In genomic region chr17:48107137-48108055, GRCh38 we compare ENCODE assay signal across 1 cellular context.
TF ChIP-seq lines count a peak whose summit lies in the region.

Gene SNX11 (plus strand): TSS chr17:48107766. CDS start chr17:48112044, 4,278 bp downstream.

TF ChIP-seq in WTC11, 78 proteins besides CTCF, POLR2A, EP300 and RAD21 (continued from another document):
- TF ChIP-seq ARID4B (CRISPR knock-in tag; IDR thresholded peaks at IDR 0.05; ENCODE audit: borderline replicate concordance) (peak; percentile 57; the same call in 1 of the 2 replicates), ETV6 (CRISPR knock-in tag; IDR thresholded peaks at IDR 0.05) (peak; percentile 70; the same call in 1 of the 2 replicates), NR3C1 (CRISPR knock-in tag; conservative IDR thresholded peaks at IDR 0.05; ENCODE audit: low read depth) (no peak), IRF2 (CRISPR knock-in tag; IDR thresholded peaks at IDR 0.05; ENCODE audit: borderline replicate concordance, low read depth) (no peak), STAT6 (CRISPR knock-in tag; conservative IDR thresholded peaks at IDR 0.05; ENCODE audit: low read depth) (no peak), TEAD1 (CRISPR knock-in tag; IDR thresholded peaks at IDR 0.05) (peak; percentile 40; the same call in 1 of the 2 replicates), ZNF396 (CRISPR knock-in tag; IDR thresholded peaks at IDR 0.05; ENCODE audit: borderline replicate concordance) (no peak), ESRRA (CRISPR knock-in tag; IDR thresholded peaks at IDR 0.05; ENCODE audit: borderline replicate concordance) (0 out of 2 replicates have a peak, but pooled peaks have one; percentile 40), HMGA2 (CRISPR knock-in tag; IDR thresholded peaks at IDR 0.05) (no peak), FOXJ3 (CRISPR knock-in tag; IDR thresholded peaks at IDR 0.05; ENCODE audit: borderline replicate concordance) (no peak), MYBL2 (CRISPR knock-in tag; IDR thresholded peaks at IDR 0.05) (no peak), E2F4 (CRISPR knock-in tag; IDR thresholded peaks at IDR 0.05; ENCODE audit: borderline replicate concordance, low read depth) (no peak), ZBTB21 (CRISPR knock-in tag; IDR thresholded peaks at IDR 0.05; ENCODE audit: borderline replicate concordance) (no peak), CBFB (CRISPR knock-in tag; IDR thresholded peaks at IDR 0.05; ENCODE audit: low read depth) (no peak), FOXK1 (CRISPR knock-in tag; IDR thresholded peaks at IDR 0.05) (peak; percentile 46; the same call in 1 of the 2 replicates), PREB (CRISPR knock-in tag; IDR thresholded peaks at IDR 0.05; ENCODE audit: borderline replicate concordance) (no peak), GRHL2 (CRISPR knock-in tag; IDR thresholded peaks at IDR 0.05; ENCODE audit: insufficient replicate concordance, severe bottlenecking) (no peak), CREB1 (CRISPR knock-in tag; IDR thresholded peaks at IDR 0.05) (no peak), E2F5 (CRISPR knock-in tag; IDR thresholded peaks at IDR 0.05) (peak; percentile 71; the same call in 1 of the 2 replicates), ZNF263 (CRISPR knock-in tag; IDR thresholded peaks at IDR 0.05; ENCODE audit: low read depth) (no peak), MAX (CRISPR knock-in tag; IDR thresholded peaks at IDR 0.05) (peak; percentile 78)
TF ChIP-seq in WTC11: peak in this region for 15.
